In genomic region chr12:14387472-14387871, GRCh38 we compare ENCODE assay signal across 16 cellular contexts. TPM values are rescaled to one million over a fixed set of nuclear protein-coding genes. Genes with fewer than 3 reads are reported as not detected.
DNase-seq lines count a peak whose midpoint lies in the region; ATAC-seq and TF ChIP-seq lines count a peak whose summit lies in the region.
"Had no signal": no experiment of that assay in that cellular context is flagged by ENCODE, and none has a peak within 500 bp of the region (broad histone marks: within the 10 kb centered on the region; RNA-seq: fewer than 3 reads in every experiment).

No MANE protein-coding gene starts in this region.

- TF ChIP-seq CTCF in suprapubic skin (IDR thresholded peaks at IDR 0.05), result no peak

- POLR2A ChIA-PET in activated CD4-positive, alpha-beta memory T cell treated with anti-CD3 and anti-CD28 coated beads for 36 hours (lab: Charles Lee), result interaction anchor here (1.5 to 2.9 kb wide), 3 partner anchors 22 to 66 kb away, joined by 4 to 22 read pairs (median 9); partner anchors contain the start of gene ATF7IP

- intact Hi-C loops in activated CD4-positive, alpha-beta memory T cell treated with anti-CD3 and anti-CD28 coated beads for 36 hours (cut with micrococcal nuclease), result loop anchor here (2.0 to 10.0 kb wide), 3 partner anchors 385 to 1177 kb away; a partner anchor contains a TSS

- H3K9me3 ChIP-seq in suprapubic skin, result no peaks in the 10 kb centered on the region
- H3K9me3 ChIP-seq: left lung, ovary, SJSA1, upper lobe of left lung had no signal

- 77% methylated on average over 1 of the region's 1 CpG for WGBS in suprapubic skin

- TF ChIP-seq EP300 in suprapubic skin (IDR thresholded peaks at IDR 0.05), result no peak

- no peaks in the 10 kb centered on the region for H3K36me3 ChIP-seq in suprapubic skin
- H3K36me3 ChIP-seq: left lung, ovary, SJSA1 had no signal

- H3K27me3 Mint-ChIP-seq in activated T-cell treated with anti-CD3 and anti-CD28 coated beads, Interleukin-2, amount 50 U/mL, for 72 hours (ENCODE audit: low read depth), result no peaks in the 10 kb centered on the region
- H3K27me3 Mint-ChIP-seq in activated CD4-positive, alpha-beta memory T cell treated with anti-CD3 and anti-CD28 coated beads for 36 hours, result no peaks in the 10 kb centered on the region
- H3K27me3 Mint-ChIP-seq in immature natural killer cell (ENCODE audit: low read depth in 3 of 3), result peaks cover 0 to 3% (median 2%) of the 10 kb centered on the region in 3 donors

- ATAC-seq in activated T-cell treated with anti-CD3 and anti-CD28 coated beads, Interleukin-2, amount 50 U/mL, for 72 hours (replicated peaks in 1 of 2), result no peak
- ATAC-seq in HG03432 (IDR thresholded peaks at IDR 0.05; ENCODE audit: unreplicated experiment), result no peak
- ATAC-seq: left lung had no signal

- no peaks in the 10 kb centered on the region for H3K27me3 ChIP-seq in suprapubic skin
- H3K27me3 ChIP-seq: left lung, ovary, SJSA1, upper lobe of left lung had no signal

- H3K36me3 Mint-ChIP-seq in activated T-cell treated with anti-CD3 and anti-CD28 coated beads, Interleukin-2, amount 50 U/mL, for 72 hours (ENCODE audit: insufficient read depth in 2 of 2), result peaks cover 15 to 30% of the 10 kb centered on the region in 2 donors
- peaks cover 45% of the 10 kb centered on the region for H3K36me3 Mint-ChIP-seq in activated CD4-positive, alpha-beta memory T cell treated with anti-CD3 and anti-CD28 coated beads for 36 hours
- H3K36me3 Mint-ChIP-seq in immature natural killer cell, result peaks cover 9 to 17% (median 14%) of the 10 kb centered on the region in 3 donors

- peak overlapping the region; percentile 7 for H3K4me3 ChIP-seq in suprapubic skin
- H3K4me3 ChIP-seq: left lung, ovary, SJSA1 had no signal

- peaks cover 79% of the 10 kb centered on the region for H3K4me1 Mint-ChIP-seq in activated T-cell treated with anti-CD3 and anti-CD28 coated beads, Interleukin-2, amount 50 U/mL, for 72 hours (ENCODE audit: low read depth)
- peaks cover 77% of the 10 kb centered on the region for H3K4me1 Mint-ChIP-seq in activated CD4-positive, alpha-beta memory T cell treated with anti-CD3 and anti-CD28 coated beads for 36 hours (ENCODE audit: low read depth)
- H3K4me1 Mint-ChIP-seq in immature natural killer cell, result peaks cover 81 to 97% of the 10 kb centered on the region in 2 donors

- peak overlapping the region; percentile 96 for H3K27ac Mint-ChIP-seq in activated T-cell treated with anti-CD3 and anti-CD28 coated beads, Interleukin-2, amount 50 U/mL, for 72 hours
- H3K27ac Mint-ChIP-seq in activated CD4-positive, alpha-beta memory T cell treated with anti-CD3 and anti-CD28 coated beads for 36 hours, result peak overlapping the region; percentile 96
- H3K27ac Mint-ChIP-seq in immature natural killer cell, result peak overlapping the region; percentile 88 to 96 (median 90)

- H3K9me3 Mint-ChIP-seq in activated T-cell treated with anti-CD3 and anti-CD28 coated beads, Interleukin-2, amount 50 U/mL, for 72 hours, result no peaks in the 10 kb centered on the region
- H3K9me3 Mint-ChIP-seq in activated CD4-positive, alpha-beta memory T cell treated with anti-CD3 and anti-CD28 coated beads for 36 hours, result no peaks in the 10 kb centered on the region
- H3K9me3 Mint-ChIP-seq in immature natural killer cell, result no peaks in the 10 kb centered on the region

- peaks cover 52% of the 10 kb centered on the region for H3K4me1 ChIP-seq in suprapubic skin

- peak overlapping the region; percentile 84 to 92 for H3K4me3 Mint-ChIP-seq in activated T-cell treated with anti-CD3 and anti-CD28 coated beads, Interleukin-2, amount 50 U/mL, for 72 hours
- H3K4me3 Mint-ChIP-seq in activated CD4-positive, alpha-beta memory T cell treated with anti-CD3 and anti-CD28 coated beads for 36 hours, result peak overlapping the region; percentile 83
- peak overlapping the region; percentile 75 to 86 (median 81) for H3K4me3 Mint-ChIP-seq in immature natural killer cell

- no peak for TF ChIP-seq POLR2A in suprapubic skin (IDR thresholded peaks at IDR 0.05)

- H3K27ac ChIP-seq in suprapubic skin, result no peak overlapping the region
- H3K27ac ChIP-seq: ovary, SJSA1 had no signal

- DNase-seq in activated T-cell treated with anti-CD3 and anti-CD28 coated beads, Interleukin-2, amount 50 U/mL, for 72 hours, result no peak
- DNase-seq in activated T-cell treated with anti-CD3 and anti-CD28 coated beads, Interleukin-2, amount 50 U/mL, for 48 hours, result no peak
- DNase-seq in activated CD4-positive, alpha-beta memory T cell treated with anti-CD3 and anti-CD28 coated beads for 36 hours, result no peak
- DNase-seq in immature natural killer cell (no peak), suprapubic skin (ENCODE audit: low spot score in 2 of 2) (no peak), NCI-H345 (lab: John Stamatoyannopoulos, UW) (no peak), HuH-7 (ENCODE audit: low spot score) (no peak)
- DNase-seq: activated gamma-delta T cell treated with Interleukin-2 at 50 U/mL for 16 hours, DMS 273 treated with DMSO at 0.1 percent for 48 hours, hippocampal formation, left lung, NCI-H2081, ovary, upper lobe of left lung had no signal

- CTCF ChIA-PET in activated CD4-positive, alpha-beta memory T cell treated with anti-CD3 and anti-CD28 coated beads for 36 hours (lab: Charles Lee), result interaction anchor here (0.6 to 5.1 kb wide), 5 partner anchors 10 to 67 kb away, joined by 3 to 26 read pairs (median 5); partner anchors contain the start of gene ATF7IP

RNA-seq across cellular contexts. Expression of gene ATF7IP, which starts 22.0 kb away (rescaled TPM):
- total RNA-seq in activated T-cell treated with anti-CD3 and anti-CD28 coated beads, Interleukin-2, amount 50 U/mL, for 72 hours, result 100 to 1,000 TPM; 129 to 139 TPM
- 10 to 100 TPM; 93.0 to 94.1 TPM for total RNA-seq in activated CD4-positive, alpha-beta memory T cell treated with anti-CD3 and anti-CD28 coated beads for 36 hours
- 100 to 1,000 TPM in 1 of 3 donors, 10 to 100 TPM in 2; 47.9 to 114 (median 84.9) TPM for polyA plus RNA-seq in immature natural killer cell
- total RNA-seq in suprapubic skin, result 10 to 100 TPM; 41.0 to 79.6 (median 59.2) TPM
